7 cellular contexts compared by ENCODE assay signal in genomic region chr4:15612136-15612535, GRCh38.
"Had no signal": no experiment of that assay in that cellular context is flagged by ENCODE, and none has a peak within 500 bp of the region (broad histone marks: within the 10 kb centered on the region; RNA-seq: fewer than 3 reads in every experiment).

No MANE protein-coding gene starts in this region.

- FAIRE-seq: H1, H54, HTR-8/SVneo had no signal

- H3K4me3 ChIP-seq: GM23338 had no signal

- ATAC-seq: GM23338 had no signal

- DNase-seq: H9, HCEC 1CT, IMR-90 had no signal

- H3K27ac Mint-ChIP-seq: GM23338 had no signal

- H3K4me3 Mint-ChIP-seq: GM23338, H9 had no signal
